In genomic region chr1:181153634-181153961, GRCh38 we compare ENCODE assay signal across 13 cellular contexts.
DNase-seq lines count a peak whose midpoint lies in the region; ATAC-seq and TF ChIP-seq lines count a peak whose summit lies in the region.
"Had no signal": no experiment of that assay in that cellular context is flagged by ENCODE, and none has a peak within 500 bp of the region (broad histone marks: within the 10 kb centered on the region; RNA-seq: fewer than 3 reads in every experiment).

No MANE protein-coding gene starts in this region.

- no peak for TF ChIP-seq CTCF in adrenal gland (IDR thresholded peaks at IDR 0.05)
- no peak for TF ChIP-seq CTCF in spleen (IDR thresholded peaks at IDR 0.05 in 8 of 11, conservative IDR thresholded peaks at IDR 0.05 in 3 of 11)

- H3K9me2 ChIP-seq in GM23248 (ENCODE audit: insufficient read depth): no peaks in the 10 kb centered on the region

- peak overlapping the region; percentile 49; the same call in 1 of the 2 replicates for H3K4me3 ChIP-seq in GM23248
- H3K4me3 ChIP-seq in adrenal gland: no peak overlapping the region
- no peak overlapping the region for H3K4me3 ChIP-seq in spleen
- H3K4me3 ChIP-seq: PC-9 had no signal

- WGBS in GM23248 (ENCODE audit: low coverage in 1 of 2, low lambda C conversion rate in 2 of 2, missing lambda C conversion rate in 2 of 2), 2 experiments: 94 to 95% methylated on average over 2 of the region's 2 CpGs
- WGBS in adrenal gland, 4 donors: 92 to 96% (median 93%) methylated on average over 2 of the region's 2 CpGs
- 83 to 88% (median 86%) methylated on average over 2 of the region's 2 CpGs for WGBS in spleen, 5 donors

- H3K36me3 ChIP-seq in GM23248 (ENCODE audit: low read depth) (no peaks in the 10 kb centered on the region), adrenal gland (replicated peaks in 1 of 2) (no peaks in the 10 kb centered on the region), spleen (no peaks in the 10 kb centered on the region)

- no peaks in the 10 kb centered on the region for H4K20me1 ChIP-seq in GM23248 (ENCODE audit: insufficient read depth)

- H3K79me2 ChIP-seq in GM23248 (ENCODE audit: insufficient read depth): no peaks in the 10 kb centered on the region

- H3F3A ChIP-seq in GM23248 (ENCODE audit: insufficient read depth): peaks cover 8% of the 10 kb centered on the region; the same call in 1 of the 2 replicates

- H3K27me3 ChIP-seq in GM23248 (replicated peaks; ENCODE audit: insufficient read depth): no peaks in the 10 kb centered on the region
- no peaks in the 10 kb centered on the region for H3K27me3 ChIP-seq in adrenal gland
- H3K27me3 ChIP-seq in spleen (replicated peaks in 1 of 7): no peaks in the 10 kb centered on the region

- peak overlapping the region; percentile 49; the same call in 1 of the 2 replicates for H3K9ac ChIP-seq in GM23248

- H3K4me2 ChIP-seq in GM23248 (ENCODE audit: unreplicated experiment): peak overlapping the region; percentile 71
- H3K4me2 ChIP-seq: PC-9 had no signal

- peak overlapping the region; percentile 41; the same call in 1 of the 2 replicates for H3K27ac ChIP-seq in GM23248
- peak overlapping the region in 4 of 5 donors; percentile 47 to 71 (median 62) for H3K27ac ChIP-seq in adrenal gland
- H3K27ac ChIP-seq in spleen: peak overlapping the region; percentile 14 to 80 (median 68)
- H3K27ac ChIP-seq: PC-9 had no signal

- peak overlapping the region; percentile 77 for H2AFZ ChIP-seq in GM23248
- H2AFZ ChIP-seq: PC-9 had no signal

- ATAC-seq in HG02981 (IDR thresholded peaks at IDR 0.05; ENCODE audit: unreplicated experiment) (no peak), HG03432 (IDR thresholded peaks at IDR 0.05; ENCODE audit: unreplicated experiment) (no peak)

- TF ChIP-seq POLR2A in adrenal gland (IDR thresholded peaks at IDR 0.05): no peak
- TF ChIP-seq POLR2A in spleen (IDR thresholded peaks at IDR 0.05): no peak

- DNase-seq in GM23248: no peak
- no peak for DNase-seq in adrenal gland
- DNase-seq in inferior parietal cortex (ENCODE audit: extremely low spot score): peak; percentile 51
- DNase-seq in spleen: no peak
- DNase-seq in activated CD4-positive, alpha-beta T cell treated with anti-CD3 and anti-CD28 coated beads for 1 hour: no peak
- no peak for DNase-seq in SHP77 treated with DMSO at 0.1 percent for 48 hours (lab: John Stamatoyannopoulos, UW)
- DNase-seq: activated effector memory CD4-positive, alpha-beta T cell treated with Interleukin-2 at 50 U/mL for 16 hours; natural killer cell; NCI-H1436 treated with DMSO at 0.1 percent for 48 hours; NCI-H524 treated with DMSO at 0.1 percent for 48 hours; PC-9 had no signal

- in situ Hi-C loops in GM23248 (cut with MboI): no loop called here

- intact Hi-C loops in adrenal gland (cut with DNase I): no loop called here
- intact Hi-C loops in spleen (cut with DNase I; ENCODE audit: low total_unique reads): no loop called here

- peaks cover 25% of the 10 kb centered on the region for H3K4me1 ChIP-seq in GM23248 (ENCODE audit: insufficient read depth)
- H3K4me1 ChIP-seq in adrenal gland (replicated peaks in 1 of 2): peaks cover 11 to 27% of the 10 kb centered on the region in 2 donors
- peaks cover 14 to 58% (median 49%) of the 10 kb centered on the region in 6 donors for H3K4me1 ChIP-seq in spleen

- H3K9me3 ChIP-seq in GM23248 (ENCODE audit: low read depth) (no peaks in the 10 kb centered on the region), adrenal gland (replicated peaks in 1 of 3) (no peaks in the 10 kb centered on the region), spleen (no peaks in the 10 kb centered on the region)
